Comparison of ENCODE assay signal across 20 cellular contexts in the genomic region with DNA sequence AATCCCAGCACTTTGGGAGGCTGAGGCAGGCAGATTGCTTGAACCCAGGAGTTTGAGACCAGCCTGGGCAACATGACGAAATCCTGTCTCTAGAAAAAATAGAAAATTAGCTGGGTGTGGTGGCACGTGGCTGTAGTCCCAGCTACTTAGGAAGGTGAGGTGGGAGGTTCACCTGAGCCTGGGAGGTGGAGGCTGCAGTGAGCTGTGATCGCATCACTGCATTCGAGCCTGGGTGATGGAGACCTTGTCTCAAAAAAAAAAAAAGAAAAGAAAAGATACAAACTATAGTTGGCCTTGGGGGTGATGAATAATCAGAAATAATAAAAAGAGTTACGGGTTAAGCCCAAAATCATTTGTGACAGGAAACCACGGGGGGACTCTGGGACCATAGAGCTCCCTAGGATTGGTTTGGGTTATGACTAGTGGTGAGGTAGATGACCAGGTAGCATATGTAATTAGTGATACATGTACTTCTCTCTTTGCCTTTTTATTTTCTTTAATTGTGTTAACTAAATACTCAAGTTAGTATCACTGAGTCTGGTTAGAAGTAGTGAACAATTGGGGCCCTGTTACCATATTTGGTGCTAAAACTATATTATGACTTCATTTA. TPM values are rescaled to one million over a fixed set of nuclear protein-coding genes. Genes with fewer than 3 reads are reported as not detected.
A peak's percentile ranks its signal among the peaks of the same experiment; 100 is the strongest.
DNase-seq lines count a peak whose midpoint lies in the region; ATAC-seq and TF ChIP-seq lines count a peak whose summit lies in the region.
"Had no signal": no experiment of that assay in that cellular context is flagged by ENCODE, and none has a peak within 500 bp of the region (broad histone marks: within the 10 kb centered on the region; RNA-seq: fewer than 3 reads in every experiment).

No MANE protein-coding gene starts in this region.

- no peaks in the 10 kb centered on the region for H3K9me3 ChIP-seq in cardiac muscle cell (ENCODE audit: low read depth)
- H3K9me3 ChIP-seq in naive thymus-derived CD4-positive, alpha-beta T cell (ENCODE audit: control insufficient read depth in 2 of 3, low read length in 3 of 3): no peaks in the 10 kb centered on the region
- H3K9me3 ChIP-seq: right atrium auricular region, transverse colon had no signal

- CTCF ChIA-PET in activated CD8-positive, alpha-beta T cell treated with anti-CD3 and anti-CD28 coated beads, Interleukin-2, amount 10 ng/mL, durations not matched to agents 7 days and 5 days (lab: Charles Lee): interaction anchor here (0.9 to 9.2 kb wide), 11 partner anchors 21 to 178 kb away, joined by 3 to 59 read pairs (median 4); partner anchors contain the start of gene DDIT4
- CTCF ChIA-PET in naive thymus-derived CD4-positive, alpha-beta T cell (lab: Charles Lee): interaction anchor here (0.6 to 1.2 kb wide), 4 partner anchors 54 to 331 kb away, joined by 3 to 6 read pairs (median 4); no protein-coding TSS in a partner anchor

- H3K27me3 Mint-ChIP-seq in activated CD8-positive, alpha-beta T cell treated with anti-CD3 and anti-CD28 coated beads, Interleukin-2, amount 10 ng/mL, durations not matched to agents 7 days and 5 days (ENCODE audit: low read depth): no peaks in the 10 kb centered on the region
- no peaks in the 10 kb centered on the region for H3K27me3 Mint-ChIP-seq in naive thymus-derived CD4-positive, alpha-beta T cell
- H3K27me3 Mint-ChIP-seq: central memory CD8-positive, alpha-beta T cell had no signal

- no peak for ATAC-seq in left cardiac atrium
- no peak for ATAC-seq in activated CD8-positive, alpha-beta T cell treated with anti-CD3 and anti-CD28 coated beads, Interleukin-2, amount 10 ng/mL, durations not matched to agents 7 days and 5 days
- no peak for ATAC-seq in naive thymus-derived CD4-positive, alpha-beta T cell
- ATAC-seq in GM19035 (IDR thresholded peaks at IDR 0.05; ENCODE audit: unreplicated experiment): no peak
- no peak for ATAC-seq in HG02610 (IDR thresholded peaks at IDR 0.05; ENCODE audit: unreplicated experiment)

- peak overlapping the region; percentile 62 for H3K27ac Mint-ChIP-seq in activated CD8-positive, alpha-beta T cell treated with anti-CD3 and anti-CD28 coated beads, Interleukin-2, amount 10 ng/mL, durations not matched to agents 7 days and 5 days
- peak overlapping the region; percentile 35 to 90 (median 71) for H3K27ac Mint-ChIP-seq in naive thymus-derived CD4-positive, alpha-beta T cell
- H3K27ac Mint-ChIP-seq: T-helper 1 cell treated with Interleukin-12 subunit alpha and Interleukin-12 subunit beta and Interleukin-4 antibody, amounts not matched to agents 30 μg/mL and 1 μg/mL, for 36 hours had no signal

- peaks cover 45% of the 10 kb centered on the region for H3K36me3 Mint-ChIP-seq in activated CD8-positive, alpha-beta T cell treated with anti-CD3 and anti-CD28 coated beads, Interleukin-2, amount 10 ng/mL, durations not matched to agents 7 days and 5 days (ENCODE audit: low read depth)
- peaks cover 6 to 32% (median 19%) of the 10 kb centered on the region in 5 donors for H3K36me3 Mint-ChIP-seq in naive thymus-derived CD4-positive, alpha-beta T cell

- H3K36me3 ChIP-seq in cardiac muscle cell: peaks cover 7% of the 10 kb centered on the region
- H3K36me3 ChIP-seq in naive thymus-derived CD4-positive, alpha-beta T cell (ENCODE audit: control insufficient read depth in 2 of 3, insufficient read depth in 3 of 3, low read length in 3 of 3): peaks cover 0 to 26% (median 8%) of the 10 kb centered on the region in 3 experiments

- DNase-seq in cardiac muscle cell (ENCODE audit: low read depth in 1 of 2, low spot score in 1 of 2): no peak
- no peak for DNase-seq in left cardiac atrium
- DNase-seq in activated CD8-positive, alpha-beta T cell treated with anti-CD3 and anti-CD28 coated beads, Interleukin-2, amount 10 ng/mL, durations not matched to agents 7 days and 5 days: no peak
- DNase-seq in naive thymus-derived CD4-positive, alpha-beta T cell: no peak
- no peak for DNase-seq in NCI-H524 treated with DMSO at 0.1 percent for 48 hours (lab: John Stamatoyannopoulos, UW)
- no peak for DNase-seq in NCI-H2081 treated with DMSO at 0.1 percent for 48 hours (lab: John Stamatoyannopoulos, UW)
- DNase-seq: activated CD4-positive, alpha-beta T cell treated with anti-CD3 and anti-CD28 coated beads for 48 hours; AML-193; DMS79 treated with DMSO at 0.1 percent for 48 hours; NCI-H1694; NCI-H510A; OCI-M1; stimulated activated CD4-positive, alpha-beta T cell treated with anti-CD3 and anti-CD28 coated beads, Interleukin-1b, Interleukin-23, amount 100 ng/mL, for 48 hours; transverse colon had no signal

- no peak overlapping the region for H3K4me3 Mint-ChIP-seq in activated CD8-positive, alpha-beta T cell treated with anti-CD3 and anti-CD28 coated beads, Interleukin-2, amount 10 ng/mL, durations not matched to agents 7 days and 5 days
- H3K4me3 Mint-ChIP-seq in naive thymus-derived CD4-positive, alpha-beta T cell: peak overlapping the region in 8 of 10 donors; percentile 32 to 60 (median 42)
- H3K4me3 Mint-ChIP-seq: central memory CD8-positive, alpha-beta T cell; T-helper 1 cell treated with Interleukin-12 subunit alpha and Interleukin-12 subunit beta and Interleukin-4 antibody, amounts not matched to agents 30 μg/mL and 1 μg/mL, for 36 hours had no signal

- POLR2A ChIA-PET in activated CD8-positive, alpha-beta T cell treated with anti-CD3 and anti-CD28 coated beads, Interleukin-2, amount 10 ng/mL, durations not matched to agents 7 days and 5 days (lab: Charles Lee): interaction anchor here (0.7 to 1.1 kb wide), 2 partner anchors 49 to 118 kb away, joined by 3 read pairs; no protein-coding TSS in a partner anchor
- POLR2A ChIA-PET in naive thymus-derived CD4-positive, alpha-beta T cell (lab: Charles Lee): interaction anchor here (0.6 to 1.9 kb wide), 5 partner anchors 10 to 240 kb away, joined by 3 to 8 read pairs (median 3); partner anchors contain the start of gene ASCC1

- no peak overlapping the region for H3K4me3 ChIP-seq in cardiac muscle cell
- H3K4me3 ChIP-seq in naive thymus-derived CD4-positive, alpha-beta T cell (ENCODE audit: low read length): no peak overlapping the region
- H3K4me3 ChIP-seq: lung, right atrium auricular region, transverse colon had no signal

- peaks cover 19% of the 10 kb centered on the region for H3K4me1 ChIP-seq in cardiac muscle cell (ENCODE audit: low read depth)
- H3K4me1 ChIP-seq in naive thymus-derived CD4-positive, alpha-beta T cell (ENCODE audit: control insufficient read depth in 2 of 2, insufficient read depth in 2 of 2, low read length in 2 of 2): peaks cover 10 to 56% of the 10 kb centered on the region in 2 donors

- H3K4me1 Mint-ChIP-seq in activated CD8-positive, alpha-beta T cell treated with anti-CD3 and anti-CD28 coated beads, Interleukin-2, amount 10 ng/mL, durations not matched to agents 7 days and 5 days (ENCODE audit: low read depth): peaks cover 52% of the 10 kb centered on the region
- peaks cover 48 to 71% (median 59%) of the 10 kb centered on the region in 7 donors for H3K4me1 Mint-ChIP-seq in naive thymus-derived CD4-positive, alpha-beta T cell

- peak overlapping the region; percentile 39 for H3K27ac ChIP-seq in cardiac muscle cell
- H3K27ac ChIP-seq in naive thymus-derived CD4-positive, alpha-beta T cell (ENCODE audit: low read depth, low read length): peak overlapping the region; percentile 26
- H3K27ac ChIP-seq: transverse colon had no signal

- no peaks in the 10 kb centered on the region for H3K9me3 Mint-ChIP-seq in activated CD8-positive, alpha-beta T cell treated with anti-CD3 and anti-CD28 coated beads, Interleukin-2, amount 10 ng/mL, durations not matched to agents 7 days and 5 days (ENCODE audit: insufficient read depth)
- H3K9me3 Mint-ChIP-seq in naive thymus-derived CD4-positive, alpha-beta T cell: peaks cover 0 to 2% (median 0%) of the 10 kb centered on the region in 11 donors
- H3K9me3 Mint-ChIP-seq: central memory CD8-positive, alpha-beta T cell; T-helper 1 cell treated with Interleukin-12 subunit alpha and Interleukin-12 subunit beta and Interleukin-4 antibody, amounts not matched to agents 30 μg/mL and 1 μg/mL, for 36 hours had no signal

- H3K27me3 ChIP-seq in cardiac muscle cell: no peaks in the 10 kb centered on the region
- H3K27me3 ChIP-seq in naive thymus-derived CD4-positive, alpha-beta T cell (ENCODE audit: control insufficient read depth in 2 of 2, insufficient read depth in 2 of 2, low read length in 2 of 2): no peaks in the 10 kb centered on the region
- H3K27me3 ChIP-seq: right atrium auricular region, transverse colon had no signal

- TF ChIP-seq CTCF in cardiac muscle cell (IDR thresholded peaks at IDR 0.05; ENCODE audit: low read depth, low read length): no peak

- intact Hi-C loops in left cardiac atrium (cut with DNase I): loop anchor here in 1 of 2 donors (10.0 kb wide), 1 partner anchor 108 kb away; no protein-coding TSS in a partner anchor
- intact Hi-C loops in naive thymus-derived CD4-positive, alpha-beta T cell (cut with micrococcal nuclease): no loop called here

RNA-seq across cellular contexts. Expression of gene ASCC1, which starts 10.4 kb away (rescaled TPM):
- total RNA-seq in cardiac muscle cell (41.3 and 47.9 TPM in 2 replicates), left cardiac atrium (10 to 100 TPM; 25.2 to 28.1 TPM)
- polyA plus RNA-seq in cardiac muscle cell: 58.4 and 61.0 TPM in 2 replicates
- 10 to 100 TPM; 34.8 to 40.3 TPM for total RNA-seq in activated CD8-positive, alpha-beta T cell treated with anti-CD3 and anti-CD28 coated beads, Interleukin-2, amount 10 ng/mL, durations not matched to agents 7 days and 5 days
- total RNA-seq in naive thymus-derived CD4-positive, alpha-beta T cell: 10 to 100 TPM; 19.4 to 33.1 (median 24.2) TPM
- 10 to 100 TPM; 25.2 to 27.1 TPM for polyA plus RNA-seq in naive thymus-derived CD4-positive, alpha-beta T cell

RNA-seq across cellular contexts. Expression of gene ANAPC16, which starts 10.7 kb away (rescaled TPM):
- total RNA-seq in cardiac muscle cell (92.2 and 103 TPM in 2 replicates), left cardiac atrium (100 to 1,000 TPM; 155 to 168 TPM)
- 242 and 283 TPM in 2 replicates for polyA plus RNA-seq in cardiac muscle cell
- total RNA-seq in activated CD8-positive, alpha-beta T cell treated with anti-CD3 and anti-CD28 coated beads, Interleukin-2, amount 10 ng/mL, durations not matched to agents 7 days and 5 days: 10 to 100 TPM; 72.9 TPM
- total RNA-seq in naive thymus-derived CD4-positive, alpha-beta T cell: 100 to 1,000 TPM in 3 of 5 experiments, 10 to 100 TPM in 2; 85.5 to 131 (median 105) TPM
- 100 to 1,000 TPM; 318 to 445 TPM for polyA plus RNA-seq in naive thymus-derived CD4-positive, alpha-beta T cell

RNA-seq across cellular contexts. Expression of gene DDIT4, which starts 47.2 kb away (rescaled TPM):
- total RNA-seq in cardiac muscle cell (213 and 227 TPM in 2 replicates), left cardiac atrium (100 to 1,000 TPM in 1 of 2 donors, 10 to 100 TPM in 1; 88.8 to 112 TPM)
- polyA plus RNA-seq in cardiac muscle cell: 210 and 276 TPM in 2 replicates
- total RNA-seq in activated CD8-positive, alpha-beta T cell treated with anti-CD3 and anti-CD28 coated beads, Interleukin-2, amount 10 ng/mL, durations not matched to agents 7 days and 5 days: 100 to 1,000 TPM; 382 to 384 TPM
- total RNA-seq in naive thymus-derived CD4-positive, alpha-beta T cell: 100 to 1,000 TPM in 3 of 5 experiments, 10 to 100 TPM in 2; 25.4 to 335 (median 135) TPM
- 100 to 1,000 TPM in 1 of 2 donors, 10 to 100 TPM in 1; 80.4 to 219 TPM for polyA plus RNA-seq in naive thymus-derived CD4-positive, alpha-beta T cell
